ENCODE assay signal across 9 cellular contexts in the genomic region with DNA sequence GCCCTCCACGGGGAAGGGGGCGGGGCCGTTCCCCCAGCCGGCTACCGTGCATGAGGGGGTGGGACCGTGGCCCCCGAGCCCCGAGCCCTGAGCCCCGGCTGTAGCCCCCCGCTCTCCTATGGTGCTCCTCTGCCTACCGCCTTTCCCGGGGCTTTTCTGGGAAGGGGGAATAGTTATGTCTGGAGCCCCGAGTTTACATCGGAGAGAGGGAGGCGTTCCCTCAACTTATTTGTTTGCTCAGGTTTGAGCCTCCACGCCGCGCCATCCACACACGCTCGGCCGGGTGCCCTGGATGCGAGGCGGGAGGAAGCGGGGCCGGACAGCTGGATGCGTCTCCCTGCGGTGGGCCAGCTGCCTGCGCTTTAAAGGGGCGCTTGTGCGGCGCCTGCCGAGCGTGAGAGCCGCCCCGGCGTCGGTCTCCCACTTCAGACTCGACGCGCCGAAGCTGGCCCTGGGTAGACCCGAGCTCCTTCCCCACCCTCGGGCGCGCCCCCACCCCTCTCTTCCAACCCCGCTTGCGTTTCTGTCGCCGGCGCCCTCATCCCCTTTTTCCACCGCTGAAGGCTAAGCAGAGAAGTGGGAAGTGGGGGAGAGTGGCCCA. TPM values are rescaled to one million over a fixed set of nuclear protein-coding genes. Genes with fewer than 3 reads are reported as not detected.
DNase-seq lines count a peak whose midpoint lies in the region; ATAC-seq and TF ChIP-seq lines count a peak whose summit lies in the region.
"Had no signal": no experiment of that assay in that cellular context is flagged by ENCODE, and none has a peak within 500 bp of the region (broad histone marks: within the 10 kb centered on the region; RNA-seq: fewer than 3 reads in every experiment).

No MANE protein-coding gene starts in this region.

- DNase-seq in activated naive CD4-positive, alpha-beta T cell treated with anti-CD3 and anti-CD28 coated beads, Interleukin-2, amount 10 ng/mL, durations not matched to agents 7 days and 5 days = peak; percentile 19
- DNase-seq in activated naive CD4-positive, alpha-beta T cell treated with anti-CD3 and anti-CD28 coated beads, Interleukin-2, amount 50 U/mL, for 16 hours = no peak
- DNase-seq in esophagus muscularis mucosa (ENCODE audit: extremely low spot score) (no peak), testis (no peak)
- no peak for DNase-seq in naive thymus-derived CD4-positive, alpha-beta T cell
- DNase-seq: NCI-H1436 had no signal

- peak overlapping the region; percentile 43 to 49 (median 44) for H3K4me3 ChIP-seq in esophagus muscularis mucosa
- H3K4me3 ChIP-seq in naive thymus-derived CD4-positive, alpha-beta T cell (ENCODE audit: low read length) = no peak overlapping the region
- peak overlapping the region; percentile 33 for H3K4me3 ChIP-seq in urinary bladder (ENCODE audit: low read depth, low read length)
- H3K4me3 ChIP-seq in testis = peak overlapping the region in 1 of 2 donors; percentile 53

- H3K4me1 ChIP-seq in esophagus muscularis mucosa = peaks cover 10 to 20% (median 17%) of the 10 kb centered on the region in 4 donors
- H3K4me1 ChIP-seq in naive thymus-derived CD4-positive, alpha-beta T cell (ENCODE audit: control insufficient read depth in 2 of 2, insufficient read depth in 2 of 2, low read length in 2 of 2) = no peaks in the 10 kb centered on the region
- no peaks in the 10 kb centered on the region for H3K4me1 ChIP-seq in urinary bladder (ENCODE audit: insufficient read depth)
- peaks cover 39% of the 10 kb centered on the region for H3K4me1 ChIP-seq in testis

- no peaks in the 10 kb centered on the region for H3K9me3 Mint-ChIP-seq in activated naive CD4-positive, alpha-beta T cell treated with anti-CD3 and anti-CD28 coated beads, Interleukin-2, amount 10 ng/mL, durations not matched to agents 7 days and 5 days
- H3K9me3 Mint-ChIP-seq in naive thymus-derived CD4-positive, alpha-beta T cell = peaks cover 0 to 3% (median 0%) of the 10 kb centered on the region in 11 donors

- ATAC-seq in naive thymus-derived CD4-positive, alpha-beta T cell = peak; percentile 8
- ATAC-seq in GM21515 (IDR thresholded peaks at IDR 0.05; ENCODE audit: unreplicated experiment) (no peak), HG02885 (IDR thresholded peaks at IDR 0.05; ENCODE audit: poor library complexity, unreplicated experiment) (no peak)

- 0% methylated on average over 1 of the region's 51 CpGs for WGBS in esophagus muscularis mucosa
- WGBS in urinary bladder = 9% methylated on average over 51 of the region's 51 CpGs
- 4 to 10% methylated on average over 38 to 50 of the region's 51 CpGs for WGBS in testis, 2 donors

- TF ChIP-seq CTCF in esophagus muscularis mucosa (IDR thresholded peaks at IDR 0.05) = no peak
- TF ChIP-seq CTCF in testis (IDR thresholded peaks at IDR 0.05) = no peak

- H3K27me3 Mint-ChIP-seq in activated naive CD4-positive, alpha-beta T cell treated with anti-CD3 and anti-CD28 coated beads, Interleukin-2, amount 10 ng/mL, durations not matched to agents 7 days and 5 days = peaks cover 70% of the 10 kb centered on the region
- H3K27me3 Mint-ChIP-seq in naive thymus-derived CD4-positive, alpha-beta T cell = peaks cover 12 to 27% (median 17%) of the 10 kb centered on the region in 5 donors

- intact Hi-C loops in esophagus muscularis mucosa (cut with DNase I) (no loop called here), testis (cut with DNase I; ENCODE audit: low total_unique reads) (no loop called here)
- intact Hi-C loops in naive thymus-derived CD4-positive, alpha-beta T cell (cut with micrococcal nuclease) = no loop called here

- TF ChIP-seq POLR2A in esophagus muscularis mucosa (IDR thresholded peaks at IDR 0.05; ENCODE audit: low read depth) = no peak
- TF ChIP-seq POLR2A in testis (IDR thresholded peaks at IDR 0.05) = no peak

- peaks cover 8% of the 10 kb centered on the region for H3K4me1 Mint-ChIP-seq in activated naive CD4-positive, alpha-beta T cell treated with anti-CD3 and anti-CD28 coated beads, Interleukin-2, amount 10 ng/mL, durations not matched to agents 7 days and 5 days
- H3K4me1 Mint-ChIP-seq in naive thymus-derived CD4-positive, alpha-beta T cell = peaks cover 0 to 6% (median 4%) of the 10 kb centered on the region in 7 donors

- no peak overlapping the region for H3K4me3 Mint-ChIP-seq in activated naive CD4-positive, alpha-beta T cell treated with anti-CD3 and anti-CD28 coated beads, Interleukin-2, amount 10 ng/mL, durations not matched to agents 7 days and 5 days
- peak overlapping the region in 6 of 10 donors; percentile 25 to 55 (median 43) for H3K4me3 Mint-ChIP-seq in naive thymus-derived CD4-positive, alpha-beta T cell

- no peak overlapping the region for H3K27ac Mint-ChIP-seq in activated naive CD4-positive, alpha-beta T cell treated with anti-CD3 and anti-CD28 coated beads, Interleukin-2, amount 10 ng/mL, durations not matched to agents 7 days and 5 days
- H3K27ac Mint-ChIP-seq in naive thymus-derived CD4-positive, alpha-beta T cell = no peak overlapping the region

- H3K9me3 ChIP-seq in esophagus muscularis mucosa (no peaks in the 10 kb centered on the region), testis (no peaks in the 10 kb centered on the region)
- H3K9me3 ChIP-seq in naive thymus-derived CD4-positive, alpha-beta T cell (ENCODE audit: control insufficient read depth in 2 of 3, low read length in 3 of 3) = no peaks in the 10 kb centered on the region

- no peaks in the 10 kb centered on the region for H3K36me3 Mint-ChIP-seq in activated naive CD4-positive, alpha-beta T cell treated with anti-CD3 and anti-CD28 coated beads, Interleukin-2, amount 10 ng/mL, durations not matched to agents 7 days and 5 days
- peaks cover 0 to 23% (median 10%) of the 10 kb centered on the region in 5 donors for H3K36me3 Mint-ChIP-seq in naive thymus-derived CD4-positive, alpha-beta T cell

- H3K27ac ChIP-seq in esophagus muscularis mucosa (replicated peaks in 1 of 4) (no peak overlapping the region), urinary bladder (ENCODE audit: low read depth) (no peak overlapping the region), testis (no peak overlapping the region)
- no peak overlapping the region for H3K27ac ChIP-seq in naive thymus-derived CD4-positive, alpha-beta T cell (ENCODE audit: low read depth, low read length)

- no peak for TF ChIP-seq EP300 in esophagus muscularis mucosa (IDR thresholded peaks at IDR 0.05)

- H3K36me3 ChIP-seq in esophagus muscularis mucosa (peaks cover 0 to 25% (median 12%) of the 10 kb centered on the region in 4 donors), urinary bladder (ENCODE audit: insufficient read depth) (no peaks in the 10 kb centered on the region), testis (ENCODE audit: low read depth, missing control alignments) (no peaks in the 10 kb centered on the region)
- no peaks in the 10 kb centered on the region for H3K36me3 ChIP-seq in naive thymus-derived CD4-positive, alpha-beta T cell (ENCODE audit: control insufficient read depth in 2 of 3, insufficient read depth in 3 of 3, low read length in 3 of 3)

- CTCF ChIA-PET in activated naive CD4-positive, alpha-beta T cell treated with anti-CD3 and anti-CD28 coated beads, Interleukin-2, amount 10 ng/mL, durations not matched to agents 7 days and 5 days (lab: Charles Lee) = interaction anchor here (1.4 kb wide), 1 partner anchor 10 kb away, joined by 4 read pairs; no protein-coding TSS in a partner anchor
- CTCF ChIA-PET in naive thymus-derived CD4-positive, alpha-beta T cell (lab: Charles Lee) = no interaction called here

- POLR2A ChIA-PET in naive thymus-derived CD4-positive, alpha-beta T cell (lab: Charles Lee) = no interaction called here

- H3K27me3 ChIP-seq in esophagus muscularis mucosa = peaks cover 0 to 48% (median 16%) of the 10 kb centered on the region in 4 donors
- H3K27me3 ChIP-seq in naive thymus-derived CD4-positive, alpha-beta T cell (ENCODE audit: control insufficient read depth in 2 of 2, insufficient read depth in 2 of 2, low read length in 2 of 2) = peaks cover 0 to 7% of the 10 kb centered on the region in 2 donors
- H3K27me3 ChIP-seq in testis = no peaks in the 10 kb centered on the region

RNA-seq across cellular contexts. Expression of gene CHAD, which starts 0.4 kb away (rescaled TPM):
- total RNA-seq in esophagus muscularis mucosa = not detected
- not detected for total RNA-seq in naive thymus-derived CD4-positive, alpha-beta T cell
- not detected for polyA plus RNA-seq in naive thymus-derived CD4-positive, alpha-beta T cell
- total RNA-seq in urinary bladder = 0.32 TPM
- not detected for polyA plus RNA-seq in urinary bladder
- total RNA-seq in testis = under 1 TPM; 0.79 to 0.81 TPM
- 2.9 TPM for polyA plus RNA-seq in testis (ENCODE audit: insufficient read depth, low read depth, low replicate concordance)

RNA-seq across cellular contexts. Expression of gene RSAD1, which starts 9.6 kb away (rescaled TPM):
- total RNA-seq in esophagus muscularis mucosa (10 to 100 TPM; 12.9 to 24.6 (median 16.1) TPM), urinary bladder (17.0 TPM), testis (10 to 100 TPM; 35.7 to 38.0 TPM)
- 10 to 100 TPM; 38.3 to 91.0 (median 54.6) TPM for total RNA-seq in naive thymus-derived CD4-positive, alpha-beta T cell
- 10 to 100 TPM; 56.8 to 76.0 TPM for polyA plus RNA-seq in naive thymus-derived CD4-positive, alpha-beta T cell
- polyA plus RNA-seq in urinary bladder (29.2 TPM), testis (ENCODE audit: insufficient read depth, low read depth, low replicate concordance) (25.3 TPM)

RNA-seq across cellular contexts. Expression of gene MYCBPAP, which starts 39.1 kb away (rescaled TPM):
- total RNA-seq in esophagus muscularis mucosa (1 to 10 TPM in 2 of 4 donors, under 1 TPM in 1, not detected in 1; 0.33 to 1.6 (median 1.2) TPM), urinary bladder (1.3 TPM), testis (10 to 100 TPM; 75.9 to 91.7 TPM)
- total RNA-seq in naive thymus-derived CD4-positive, alpha-beta T cell = 1 to 10 TPM in 4 of 5 experiments, under 1 TPM in 1; 0.90 to 9.0 (median 8.6) TPM
- under 1 TPM in 1 of 2 donors, not detected in 1; 0.59 TPM for polyA plus RNA-seq in naive thymus-derived CD4-positive, alpha-beta T cell
- polyA plus RNA-seq in urinary bladder (0.23 TPM), testis (ENCODE audit: insufficient read depth, low read depth, low replicate concordance) (315 TPM)

RNA-seq across cellular contexts. Expression of gene ACSF2, which starts 43.1 kb away (rescaled TPM):
- total RNA-seq in esophagus muscularis mucosa (1 to 10 TPM; 6.0 to 9.6 (median 8.1) TPM), urinary bladder (23.2 TPM), testis (10 to 100 TPM; 39.4 to 60.1 TPM)
- 10 to 100 TPM; 20.1 to 36.2 (median 22.9) TPM for total RNA-seq in naive thymus-derived CD4-positive, alpha-beta T cell
- 1 to 10 TPM; 2.2 to 2.6 TPM for polyA plus RNA-seq in naive thymus-derived CD4-positive, alpha-beta T cell
- polyA plus RNA-seq in urinary bladder (32.6 TPM), testis (ENCODE audit: insufficient read depth, low read depth, low replicate concordance) (37.7 TPM)

Comparison
In these comparisons a context has a peak if more than half of its experiments do, and no peak if none do; other contexts are left out.
1. RNA of gene MYCBPAP, which starts 39.1 kb away (total RNA-seq): 75.9 to 91.7 TPM in testis; 0.90 to 9.0 TPM in naive thymus-derived CD4-positive, alpha-beta T cell, 1.3 TPM in urinary bladder (single experiment) and 0.33 to 1.6 TPM in esophagus muscularis mucosa; every median in the first group is over 4 times any median in the second.